Comparison of ENCODE assay signal across 9 cellular contexts in genomic region chr1:26289158-26290059, GRCh38. TPM values are rescaled to one million over a fixed set of nuclear protein-coding genes. Genes with fewer than 3 reads are reported as not detected.
DNase-seq lines count a peak whose midpoint lies in the region; ATAC-seq, FAIRE-seq and TF ChIP-seq lines count a peak whose summit lies in the region.
"Had no signal": no experiment of that assay in that cellular context is flagged by ENCODE, and none has a peak within 500 bp of the region (broad histone marks: within the 10 kb centered on the region; RNA-seq: fewer than 3 reads in every experiment).

No MANE protein-coding gene starts in this region.

- H2AFZ ChIP-seq in OCI-LY7 (ENCODE audit: low read length): no peak overlapping the region
- H2AFZ ChIP-seq in H1 (ENCODE audit: low read length): no peak overlapping the region

- no peaks in the 10 kb centered on the region for H3K79me2 ChIP-seq in OCI-LY7 (ENCODE audit: insufficient read depth, low read depth, low read length)
- H3K79me2 ChIP-seq in H1 (ENCODE audit: control insufficient read depth in 1 of 2, insufficient read depth in 2 of 2, low read length in 2 of 2): no peaks in the 10 kb centered on the region

- no peaks in the 10 kb centered on the region for H3K79me1 ChIP-seq in H1 (ENCODE audit: low read depth, low read length)

- H2AK5ac ChIP-seq in H1 (ENCODE audit: low read depth, low read length): no peak overlapping the region

- H3K23ac ChIP-seq in H1 (ENCODE audit: insufficient read length): no peak overlapping the region

- peak overlapping the region; percentile 62; the same call in 1 of the 2 replicates for H4K8ac ChIP-seq in H1 (ENCODE audit: extremely low read depth, insufficient read depth, low read length)

- H2BK12ac ChIP-seq in H1 (ENCODE audit: low read depth, low read length): peak overlapping the region; percentile 96; the same call in 1 of the 2 replicates

- TF ChIP-seq RAD21 in H1 (IDR thresholded peaks at IDR 0.05 in 1 of 2, conservative IDR thresholded peaks at IDR 0.05 in 1 of 2; ENCODE audit: low read depth in 2 of 2, low read length in 2 of 2): no peak

- peaks cover 86% of the 10 kb centered on the region for H3K4me1 ChIP-seq in CD4-positive, CD25-positive, alpha-beta regulatory T cell (ENCODE audit: control insufficient read depth, insufficient read depth, low read length, poor library complexity, severe bottlenecking)
- H3K4me1 ChIP-seq in OCI-LY7 (ENCODE audit: insufficient read depth, low read length, poor library complexity, severe bottlenecking): peaks cover 88% of the 10 kb centered on the region
- peaks cover 0 to 29% (median 18%) of the 10 kb centered on the region in 4 experiments; a peak in 6 of 7 replicates for H3K4me1 ChIP-seq in H1 (replicated peaks in 1 of 4; ENCODE audit: control insufficient read depth in 3 of 4, insufficient read depth in 4 of 4, low read length in 3 of 4)
- no peaks in the 10 kb centered on the region for H3K4me1 ChIP-seq in testis

- H3K23me2 ChIP-seq in H1 (ENCODE audit: low read depth, low read length): no peaks in the 10 kb centered on the region; the same call in 1 of the 2 replicates

- H3K27me3 Mint-ChIP-seq in CD4-positive, CD25-positive, alpha-beta regulatory T cell: no peaks in the 10 kb centered on the region
- no peaks in the 10 kb centered on the region for H3K27me3 Mint-ChIP-seq in stimulated activated naive B cell treated with anti-CD40 and anti-IgM and Interleukin-4, amounts not matched to agents 10 μg/mL and 1 μg/mL and 100 μg/mL, for 72 hours

- no peaks in the 10 kb centered on the region for H3K9me3 Mint-ChIP-seq in CD4-positive, CD25-positive, alpha-beta regulatory T cell
- peaks cover 0 to 2% of the 10 kb centered on the region in 2 donors for H3K9me3 Mint-ChIP-seq in stimulated activated naive B cell treated with anti-CD40 and anti-IgM and Interleukin-4, amounts not matched to agents 10 μg/mL and 1 μg/mL and 100 μg/mL, for 72 hours

- no peak for FAIRE-seq in H1 (lab: Jason Lieb, UNC)

- H3K27ac Mint-ChIP-seq in CD4-positive, CD25-positive, alpha-beta regulatory T cell: peak overlapping the region; percentile 96 to 100 (median 99)
- peak overlapping the region; percentile 98 for H3K27ac Mint-ChIP-seq in stimulated activated naive B cell treated with anti-CD40 and anti-IgM and Interleukin-4, amounts not matched to agents 10 μg/mL and 1 μg/mL and 100 μg/mL, for 72 hours

- H3K4ac ChIP-seq in H1 (replicated peaks; ENCODE audit: insufficient read length, low read depth, low read length): peak overlapping the region; percentile 49

- H3K4me2 ChIP-seq in OCI-LY7 (ENCODE audit: low read length): peak overlapping the region; percentile 81
- H3K4me2 ChIP-seq in H1 (ENCODE audit: insufficient read depth in 1 of 2, low read depth in 2 of 2, low read length in 2 of 2): no peak overlapping the region

- intact Hi-C loops in OCI-LY7 (cut with micrococcal nuclease; ENCODE audit: unreplicated experiment): loop anchor here (1.0 to 5.0 kb wide), 3 partner anchors 18 to 183 kb away; partner anchors contain the start of gene HMGN2
- intact Hi-C loops in testis (cut with DNase I; ENCODE audit: low total_unique reads): no loop called here

- peak in 1 of 2 donors; percentile 2 for ATAC-seq in CD4-positive, CD25-positive, alpha-beta regulatory T cell (ENCODE audit: low read depth in 2 of 2)
- ATAC-seq in GM19351 (IDR thresholded peaks at IDR 0.05; ENCODE audit: unreplicated experiment) (peak; percentile 42), HG02981 (IDR thresholded peaks at IDR 0.05; ENCODE audit: unreplicated experiment) (no peak)
- peak; percentile 53 to 65 for ATAC-seq in stimulated activated naive B cell treated with anti-CD40 and anti-IgM and Interleukin-4, amounts not matched to agents 10 μg/mL and 1 μg/mL and 100 μg/mL, for 72 hours (replicated peaks)

- H4K20me1 ChIP-seq in OCI-LY7 (ENCODE audit: insufficient read depth, low read length) (no peaks in the 10 kb centered on the region), H1 (replicated peaks in 1 of 2; ENCODE audit: control insufficient read depth in 1 of 2, insufficient read depth in 2 of 2, low read length in 2 of 2) (peaks cover 0 to 2% of the 10 kb centered on the region in 2 experiments)

- peak; percentile 24 to 86 (median 38) for DNase-seq in CD4-positive, CD25-positive, alpha-beta regulatory T cell
- DNase-seq in OCI-LY7 (ENCODE audit: low spot score) (peak; percentile 98), H1 (ENCODE audit: low read depth in 1 of 2, low spot score in 2 of 2) (no peak), testis (no peak)
- DNase-seq in stimulated activated naive B cell treated with anti-CD40 and anti-IgM and Interleukin-4, amounts not matched to agents 10 μg/mL and 1 μg/mL and 100 μg/mL, for 72 hours: peak; percentile 73
- DNase-seq in effector CD4-positive, alpha-beta T cell: no peak
- DNase-seq: left cardiac atrium had no signal

- WGBS in H1 (ENCODE audit: extremely low coverage in 1 of 2, insufficient coverage in 1 of 2, insufficient read length in 1 of 2, insufficient replicate concordance in 2 of 2, low coverage in 1 of 2, low lambda C conversion rate in 2 of 2, missing lambda C conversion rate in 1 of 2), 2 experiments: 89% methylated on average over 21 of the region's 21 CpGs; no CpG with 5 or more reads in 1 of the 2 experiments
- WGBS in testis, 2 donors: 65 to 90% methylated on average over 5 to 21 of the region's 21 CpGs

- no peaks in the 10 kb centered on the region for H3K9me3 ChIP-seq in CD4-positive, CD25-positive, alpha-beta regulatory T cell (ENCODE audit: control insufficient read depth in 2 of 2, low read length in 2 of 2)
- no peaks in the 10 kb centered on the region for H3K9me3 ChIP-seq in OCI-LY7 (ENCODE audit: low read length)
- no peaks in the 10 kb centered on the region for H3K9me3 ChIP-seq in H1 (ENCODE audit: insufficient read depth in 2 of 2, low read depth in 1 of 2, low read length in 1 of 2)
- no peaks in the 10 kb centered on the region for H3K9me3 ChIP-seq in testis

- peaks cover 19 to 88% (median 58%) of the 10 kb centered on the region in 4 donors for H3K4me1 Mint-ChIP-seq in CD4-positive, CD25-positive, alpha-beta regulatory T cell
- peaks cover 79 to 89% of the 10 kb centered on the region in 2 donors for H3K4me1 Mint-ChIP-seq in stimulated activated naive B cell treated with anti-CD40 and anti-IgM and Interleukin-4, amounts not matched to agents 10 μg/mL and 1 μg/mL and 100 μg/mL, for 72 hours

- CTCF ChIA-PET in OCI-LY7 (lab: Charles Lee; ENCODE audit: unreplicated experiment): interaction anchor here (0.9 to 3.0 kb wide), 7 partner anchors 10 to 32 kb away, joined by 3 to 30 read pairs (median 15); partner anchors contain the start of genes CD52 and SH3BGRL3
- CTCF ChIA-PET in H1 (lab: Charles Lee; ENCODE audit: partially characterized antibody): interaction anchor here (0.6 to 57.0 kb wide), 18 partner anchors 4 to 144 kb away, joined by 3 to 1530 read pairs (median 6); partner anchors contain the start of genes CD52, SH3BGRL3, UBXN11 and ZNF593

- BruUV-seq in OCI-LY7 (replicated peaks; lab: Mats Ljungman, UMichigan): no TSS peak

- no peak overlapping the region for H2BK120ac ChIP-seq in H1 (replicated peaks; ENCODE audit: low read depth, low read length)

- H2BK15ac ChIP-seq in H1 (ENCODE audit: low read length): peak overlapping the region; percentile 92; the same call in 1 of the 2 replicates

- no peak overlapping the region; the same call in none of the 2 replicates for H3K18ac ChIP-seq in H1 (ENCODE audit: extremely low read depth, low read length)

- H3K36me3 ChIP-seq in CD4-positive, CD25-positive, alpha-beta regulatory T cell (ENCODE audit: control insufficient read depth, insufficient read depth, low read length): no peaks in the 10 kb centered on the region
- H3K36me3 ChIP-seq in OCI-LY7 (ENCODE audit: insufficient read depth, low read length) (peaks cover 31% of the 10 kb centered on the region), H1 (ENCODE audit: control insufficient read depth in 2 of 4, insufficient read depth in 4 of 4, low read length in 3 of 4) (no peaks in the 10 kb centered on the region), testis (ENCODE audit: low read depth, missing control alignments) (no peaks in the 10 kb centered on the region)

- peaks cover 12% of the 10 kb centered on the region for H3K36me3 Mint-ChIP-seq in CD4-positive, CD25-positive, alpha-beta regulatory T cell
- H3K36me3 Mint-ChIP-seq in stimulated activated naive B cell treated with anti-CD40 and anti-IgM and Interleukin-4, amounts not matched to agents 10 μg/mL and 1 μg/mL and 100 μg/mL, for 72 hours: peaks cover 12 to 31% of the 10 kb centered on the region in 2 donors

- no peaks in the 10 kb centered on the region for H3K9me2 ChIP-seq in OCI-LY7 (ENCODE audit: insufficient read depth, low read length)

- POLR2A ChIA-PET in OCI-LY7 (lab: Charles Lee) (interaction anchor here (0.6 to 11.0 kb wide), 11 partner anchors 9 to 1954 kb away, joined by 3 to 273 read pairs (median 4); partner anchors contain the start of genes CD52, SH3BGRL3 and UBXN11), H1 (lab: Charles Lee; ENCODE audit: partially characterized antibody) (interaction anchor here (0.5 to 2.4 kb wide), 20 partner anchors 9 to 181 kb away, joined by 3 to 14 read pairs (median 4); partner anchors contain the start of genes CD52 and SH3BGRL3)

- TF ChIP-seq CTCF in OCI-LY7 (conservative IDR thresholded peaks at IDR 0.05; ENCODE audit: low read length) (no peak), H1 (IDR thresholded peaks at IDR 0.05; ENCODE audit: control extremely low read depth in 1 of 3, insufficient read depth in 1 of 3, low read depth in 1 of 3, low read length in 3 of 3) (no peak), testis (IDR thresholded peaks at IDR 0.05) (no peak)

- TF ChIP-seq POLR2A in H1 (IDR thresholded peaks at IDR 0.05; ENCODE audit: control extremely low read depth in 1 of 2, low read depth in 2 of 2, low read length in 2 of 2): no peak
- TF ChIP-seq POLR2A in testis (IDR thresholded peaks at IDR 0.05): no peak

- H3K4me3 ChIP-seq in CD4-positive, CD25-positive, alpha-beta regulatory T cell (ENCODE audit: low read depth, low read length): peak overlapping the region; percentile 37
- H3K4me3 ChIP-seq in OCI-LY7 (ENCODE audit: low read depth, low read length, poor library complexity, severe bottlenecking) (peak overlapping the region; percentile 38), H1 (ENCODE audit: extremely low read depth in 1 of 4, insufficient read depth in 2 of 4, low read depth in 3 of 4, low read length in 4 of 4) (no peak overlapping the region), testis (no peak overlapping the region)

- peak overlapping the region; percentile 0 to 88 (median 84) for H3K4me3 Mint-ChIP-seq in CD4-positive, CD25-positive, alpha-beta regulatory T cell
- peak overlapping the region; percentile 64 to 70 for H3K4me3 Mint-ChIP-seq in stimulated activated naive B cell treated with anti-CD40 and anti-IgM and Interleukin-4, amounts not matched to agents 10 μg/mL and 1 μg/mL and 100 μg/mL, for 72 hours

- no peaks in the 10 kb centered on the region for H3K27me3 ChIP-seq in CD4-positive, CD25-positive, alpha-beta regulatory T cell (ENCODE audit: control insufficient read depth, insufficient read depth, low read length)
- H3K27me3 ChIP-seq in H1 (replicated peaks in 1 of 4; ENCODE audit: control insufficient read depth in 3 of 4, extremely low read depth in 1 of 4, insufficient read depth in 3 of 4, low read length in 3 of 4) (no peaks in the 10 kb centered on the region), testis (no peaks in the 10 kb centered on the region)

- TF ChIP-seq EP300 in H1 (IDR thresholded peaks at IDR 0.05; ENCODE audit: borderline replicate concordance in 1 of 2, low read depth in 2 of 2, low read length in 2 of 2): no peak

- no peak overlapping the region for H3K56ac ChIP-seq in H1 (replicated peaks; ENCODE audit: insufficient read length, low read depth, low read length)

- peak overlapping the region; percentile 81; the same call in 1 of the 2 replicates for H2BK5ac ChIP-seq in H1 (ENCODE audit: low read depth, low read length)

- no peak overlapping the region for H3K14ac ChIP-seq in H1 (ENCODE audit: insufficient read length)

- H4K5ac ChIP-seq in H1 (ENCODE audit: insufficient read length, low read depth, low read length): no peak overlapping the region

- peak overlapping the region; percentile 93 for H3K27ac ChIP-seq in CD4-positive, CD25-positive, alpha-beta regulatory T cell (ENCODE audit: insufficient read depth, low read length, poor library complexity, severe bottlenecking)
- H3K27ac ChIP-seq in OCI-LY7 (ENCODE audit: low read depth, low read length, poor library complexity, severe bottlenecking): peak overlapping the region; percentile 98
- no peak overlapping the region for H3K27ac ChIP-seq in H1 (ENCODE audit: low read depth, low read length)
- H3K27ac ChIP-seq in testis: no peak overlapping the region

- peak overlapping the region; percentile 98; the same call in 1 of the 2 replicates for H2BK20ac ChIP-seq in H1 (ENCODE audit: low read length)

- H4K91ac ChIP-seq in H1 (replicated peaks; ENCODE audit: insufficient read length, low read length): peak overlapping the region; percentile 81

- H3K9ac ChIP-seq in H1 (replicated peaks in 1 of 4; ENCODE audit: extremely low read depth in 1 of 4, low read depth in 3 of 4, low read length in 3 of 4): no peak overlapping the region

RNA-seq across cellular contexts. Expression of gene SH3BGRL3, which starts 9.5 kb away (rescaled TPM):
- 404 TPM for total RNA-seq in CD4-positive, CD25-positive, alpha-beta regulatory T cell
- polyA plus RNA-seq in CD4-positive, CD25-positive, alpha-beta regulatory T cell: 1,000 to 10,000 TPM; 1,085 to 1,853 (median 1,299) TPM
- total RNA-seq in OCI-LY7 (2014; rRNA removed; shearing (Covaris generic)): 18.6 and 25.3 TPM in 2 replicates
- total RNA-seq in OCI-LY7 (2022) (58.6 and 60.9 TPM in 2 replicates), testis (10 to 100 TPM; 24.4 to 25.4 TPM)
- total RNA-seq in H1 (2021; fragmentation: NEBNext Ultra II Directional; extraction: Animal tissue kit (Norgen Biotek cat#: 25700)): 77.8 and 84.4 TPM in 2 replicates
- polyA plus RNA-seq in H1 (2011; rRNA removed) (107 and 120 TPM in 2 replicates), testis (ENCODE audit: insufficient read depth, low read depth, low replicate concordance) (76.6 TPM)
- 40.4 TPM for polyA plus RNA-seq in H1 (2011; cell fraction: cytosol; rRNA removed)
- 52.7 TPM for polyA plus RNA-seq in H1 (2011; cell fraction: nucleus; rRNA removed)
- polyA plus RNA-seq in H1 (2012, experiment 1 of 2): 105 to 143 TPM (median 123 TPM) in 4 replicates
- 118 TPM for polyA plus RNA-seq in H1 (2012, experiment 2 of 2)
- polyA plus RNA-seq in H1 (2013, experiment 1 of 2): 78.7 TPM
- 82.7 TPM for polyA plus RNA-seq in H1 (2013, experiment 2 of 2)
- polyA minus RNA-seq in H1 (2011; rRNA and poly(A)+ RNA removed): 49.1 and 61.0 TPM in 2 replicates
- 55.9 TPM for polyA minus RNA-seq in H1 (2011; cell fraction: cytosol; rRNA and poly(A)+ RNA removed)
- 46.7 TPM for polyA minus RNA-seq in H1 (2011; cell fraction: nucleus; rRNA and poly(A)+ RNA removed)

RNA-seq across cellular contexts. Expression of gene UBXN11, which starts 17.0 kb away (rescaled TPM):
- total RNA-seq in CD4-positive, CD25-positive, alpha-beta regulatory T cell: 30.8 TPM
- polyA plus RNA-seq in CD4-positive, CD25-positive, alpha-beta regulatory T cell: 10 to 100 TPM in 3 of 4 donors, 1 to 10 TPM in 1; 8.1 to 15.2 (median 11.0) TPM
- 74.2 and 75.8 TPM in 2 replicates for total RNA-seq in OCI-LY7 (2014; rRNA removed; shearing (Covaris generic))
- 98.6 and 111 TPM in 2 replicates for total RNA-seq in OCI-LY7 (2022)
- total RNA-seq in H1 (2021; fragmentation: NEBNext Ultra II Directional; extraction: Animal tissue kit (Norgen Biotek cat#: 25700)): 6.1 and 6.3 TPM in 2 replicates
- polyA plus RNA-seq in H1 (2011; rRNA removed): 10.4 and 14.8 TPM in 2 replicates
- polyA plus RNA-seq in H1 (2011; cell fraction: cytosol; rRNA removed): 15.3 TPM
- 42.2 TPM for polyA plus RNA-seq in H1 (2011; cell fraction: nucleus; rRNA removed)
- 9.8 to 12.4 TPM (median 11.7 TPM) in 4 replicates for polyA plus RNA-seq in H1 (2012, experiment 1 of 2)
- 10.1 TPM for polyA plus RNA-seq in H1 (2012, experiment 2 of 2)
- 6.9 TPM for polyA plus RNA-seq in H1 (2013, experiment 1 of 2)
- polyA plus RNA-seq in H1 (2013, experiment 2 of 2): 6.1 TPM
- polyA minus RNA-seq in H1 (2011; rRNA and poly(A)+ RNA removed): 7.2 and 7.3 TPM in 2 replicates
- 4.2 TPM for polyA minus RNA-seq in H1 (2011; cell fraction: cytosol; rRNA and poly(A)+ RNA removed)
- polyA minus RNA-seq in H1 (2011; cell fraction: nucleus; rRNA and poly(A)+ RNA removed): 14.1 TPM
- total RNA-seq in testis: 10 to 100 TPM; 39.7 to 51.7 TPM
- 65.9 TPM for polyA plus RNA-seq in testis (ENCODE audit: insufficient read depth, low read depth, low replicate concordance)

RNA-seq across cellular contexts. Expression of gene CD52, which starts 28.3 kb away (rescaled TPM):
- 1,528 TPM for total RNA-seq in CD4-positive, CD25-positive, alpha-beta regulatory T cell
- polyA plus RNA-seq in CD4-positive, CD25-positive, alpha-beta regulatory T cell: over 10,000 TPM in 2 of 4 donors, 1,000 to 10,000 TPM in 2; 9,467 to 12,173 (median 10,919) TPM
- 409 and 470 TPM in 2 replicates for total RNA-seq in OCI-LY7 (2014; rRNA removed; shearing (Covaris generic))
- total RNA-seq in OCI-LY7 (2022) (677 and 769 TPM in 2 replicates), testis (1 to 10 TPM in 1 of 2 donors, not detected in 1; 3.0 TPM)
- total RNA-seq in H1 (2021; fragmentation: NEBNext Ultra II Directional; extraction: Animal tissue kit (Norgen Biotek cat#: 25700)): 2.4 TPM in 1 of 2 replicates, not detected in the other
- polyA plus RNA-seq in H1 (2011; rRNA removed) (2.7 and 3.1 TPM in 2 replicates), testis (ENCODE audit: insufficient read depth, low read depth, low replicate concordance) (23.8 TPM)
- polyA plus RNA-seq in H1 (2011; cell fraction: cytosol; rRNA removed): 3.6 TPM
- polyA plus RNA-seq in H1 (2011; cell fraction: nucleus; rRNA removed): 2.0 TPM
- polyA plus RNA-seq in H1 (2012, experiment 1 of 2): 1.9 to 5.6 TPM (median 3.4 TPM) in 4 replicates
- 11.0 TPM for polyA plus RNA-seq in H1 (2012, experiment 2 of 2)
- 9.0 TPM for polyA plus RNA-seq in H1 (2013, experiment 1 of 2)
- 8.5 TPM for polyA plus RNA-seq in H1 (2013, experiment 2 of 2)
- 0.59 and 2.0 TPM in 2 replicates for polyA minus RNA-seq in H1 (2011; rRNA and poly(A)+ RNA removed)
- polyA minus RNA-seq in H1 (2011; cell fraction: cytosol; rRNA and poly(A)+ RNA removed): not detected
- not detected for polyA minus RNA-seq in H1 (2011; cell fraction: nucleus; rRNA and poly(A)+ RNA removed)

RNA-seq across cellular contexts. Expression of gene CEP85, which starts 55.4 kb away (rescaled TPM):
- 18.0 TPM for total RNA-seq in CD4-positive, CD25-positive, alpha-beta regulatory T cell
- polyA plus RNA-seq in CD4-positive, CD25-positive, alpha-beta regulatory T cell: 1 to 10 TPM; 6.5 to 9.8 (median 7.7) TPM
- 46.4 and 55.2 TPM in 2 replicates for total RNA-seq in OCI-LY7 (2014; rRNA removed; shearing (Covaris generic))
- 47.1 and 53.6 TPM in 2 replicates for total RNA-seq in OCI-LY7 (2022)
- total RNA-seq in H1 (2021; fragmentation: NEBNext Ultra II Directional; extraction: Animal tissue kit (Norgen Biotek cat#: 25700)): 35.3 and 40.4 TPM in 2 replicates
- polyA plus RNA-seq in H1 (2011; rRNA removed): 37.4 and 43.7 TPM in 2 replicates
- 41.3 TPM for polyA plus RNA-seq in H1 (2011; cell fraction: cytosol; rRNA removed)
- polyA plus RNA-seq in H1 (2011; cell fraction: nucleus; rRNA removed): 70.9 TPM
- polyA plus RNA-seq in H1 (2012, experiment 1 of 2): 31.0 to 35.0 TPM (median 33.0 TPM) in 4 replicates
- polyA plus RNA-seq in H1 (2012, experiment 2 of 2): 14.0 TPM
- polyA plus RNA-seq in H1 (2013, experiment 1 of 2): 23.4 TPM
- polyA plus RNA-seq in H1 (2013, experiment 2 of 2): 21.4 TPM
- polyA minus RNA-seq in H1 (2011; rRNA and poly(A)+ RNA removed): 44.5 and 47.3 TPM in 2 replicates
- 22.5 TPM for polyA minus RNA-seq in H1 (2011; cell fraction: cytosol; rRNA and poly(A)+ RNA removed)
- polyA minus RNA-seq in H1 (2011; cell fraction: nucleus; rRNA and poly(A)+ RNA removed): 34.8 TPM
- total RNA-seq in testis: 10 to 100 TPM; 52.1 to 61.8 TPM
- polyA plus RNA-seq in testis (ENCODE audit: insufficient read depth, low read depth, low replicate concordance): 82.5 TPM

Comparison
In these comparisons a context has a peak if more than half of its experiments do, and no peak if none do; other contexts are left out.
1. DNase-seq: peak in CD4-positive, CD25-positive, alpha-beta regulatory T cell (3 of 3), OCI-LY7 (single experiment) and stimulated activated naive B cell treated with anti-CD40 and anti-IgM and Interleukin-4, amounts not matched to agents 10 μg/mL and 1 μg/mL and 100 μg/mL, for 72 hours (single experiment); none in H1 (0 of 2), effector CD4-positive, alpha-beta T cell (single experiment) and testis (single experiment).
2. H3K27ac ChIP-seq: peak in CD4-positive, CD25-positive, alpha-beta regulatory T cell (single experiment) and OCI-LY7 (single experiment); none in H1 (single experiment) and testis (0 of 2).
3. H3K4me3 ChIP-seq: peak in CD4-positive, CD25-positive, alpha-beta regulatory T cell (single experiment) and OCI-LY7 (single experiment); none in H1 (0 of 4) and testis (0 of 2).
4. RNA of gene CD52, which starts 28.3 kb away (total RNA-seq): 1,528 TPM in CD4-positive, CD25-positive, alpha-beta regulatory T cell (single experiment) and 409 to 769 TPM in OCI-LY7; 3.0 TPM in testis and 2.4 TPM in H1; every median in the first group is over 100 times any median in the second.